ENCODE assay signal across 1 cellular context in the genomic region with DNA sequence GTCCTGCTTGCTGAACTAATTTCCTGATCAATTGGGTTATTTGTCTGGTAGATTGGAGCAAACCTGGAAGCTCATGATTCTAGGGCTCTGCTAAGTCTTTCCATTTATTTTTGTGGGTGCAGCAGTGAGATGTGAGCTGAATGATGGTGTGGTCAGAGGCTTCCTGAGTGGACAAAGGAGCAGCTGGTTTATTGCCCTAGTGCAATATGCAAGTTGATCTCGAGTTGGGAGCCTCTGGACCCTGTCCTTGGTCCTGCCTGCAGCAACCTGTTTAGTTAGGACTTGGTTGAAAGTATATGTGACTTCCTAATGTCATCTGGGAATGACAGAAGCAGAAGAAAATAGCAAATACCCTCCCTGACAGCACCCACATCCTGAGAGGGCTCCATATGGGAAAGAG.
A peak's percentile ranks its signal among the peaks of the same experiment; 100 is the strongest.
TF ChIP-seq lines count a peak whose summit lies in the region.

No MANE protein-coding gene starts in this region.

TF ChIP-seq in K562, 482 proteins besides CTCF, POLR2A, EP300 and RAD21 (continued from another document):
- TF ChIP-seq, protein P1, sequence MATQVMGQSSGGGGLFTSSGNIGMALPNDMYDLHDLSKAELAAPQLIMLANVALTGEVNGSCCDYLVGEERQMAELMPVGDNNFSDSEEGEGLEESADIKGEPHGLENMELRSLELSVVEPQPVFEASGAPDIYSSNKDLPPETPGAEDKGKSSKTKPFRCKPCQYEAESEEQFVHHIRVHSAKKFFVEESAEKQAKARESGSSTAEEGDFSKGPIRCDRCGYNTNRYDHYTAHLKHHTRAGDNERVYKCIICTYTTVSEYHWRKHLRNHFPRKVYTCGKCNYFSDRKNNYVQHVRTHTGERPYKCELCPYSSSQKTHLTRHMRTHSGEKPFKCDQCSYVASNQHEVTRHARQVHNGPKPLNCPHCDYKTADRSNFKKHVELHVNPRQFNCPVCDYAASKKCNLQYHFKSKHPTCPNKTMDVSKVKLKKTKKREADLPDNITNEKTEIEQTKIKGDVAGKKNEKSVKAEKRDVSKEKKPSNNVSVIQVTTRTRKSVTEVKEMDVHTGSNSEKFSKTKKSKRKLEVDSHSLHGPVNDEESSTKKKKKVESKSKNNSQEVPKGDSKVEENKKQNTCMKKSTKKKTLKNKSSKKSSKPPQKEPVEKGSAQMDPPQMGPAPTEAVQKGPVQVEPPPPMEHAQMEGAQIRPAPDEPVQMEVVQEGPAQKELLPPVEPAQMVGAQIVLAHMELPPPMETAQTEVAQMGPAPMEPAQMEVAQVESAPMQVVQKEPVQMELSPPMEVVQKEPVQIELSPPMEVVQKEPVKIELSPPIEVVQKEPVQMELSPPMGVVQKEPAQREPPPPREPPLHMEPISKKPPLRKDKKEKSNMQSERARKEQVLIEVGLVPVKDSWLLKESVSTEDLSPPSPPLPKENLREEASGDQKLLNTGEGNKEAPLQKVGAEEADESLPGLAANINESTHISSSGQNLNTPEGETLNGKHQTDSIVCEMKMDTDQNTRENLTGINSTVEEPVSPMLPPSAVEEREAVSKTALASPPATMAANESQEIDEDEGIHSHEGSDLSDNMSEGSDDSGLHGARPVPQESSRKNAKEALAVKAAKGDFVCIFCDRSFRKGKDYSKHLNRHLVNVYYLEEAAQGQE (CRISPR knock-in tag; IDR thresholded peaks at IDR 0.05; ENCODE audit: low read depth), result peak; percentile 86
